In the genomic region with DNA sequence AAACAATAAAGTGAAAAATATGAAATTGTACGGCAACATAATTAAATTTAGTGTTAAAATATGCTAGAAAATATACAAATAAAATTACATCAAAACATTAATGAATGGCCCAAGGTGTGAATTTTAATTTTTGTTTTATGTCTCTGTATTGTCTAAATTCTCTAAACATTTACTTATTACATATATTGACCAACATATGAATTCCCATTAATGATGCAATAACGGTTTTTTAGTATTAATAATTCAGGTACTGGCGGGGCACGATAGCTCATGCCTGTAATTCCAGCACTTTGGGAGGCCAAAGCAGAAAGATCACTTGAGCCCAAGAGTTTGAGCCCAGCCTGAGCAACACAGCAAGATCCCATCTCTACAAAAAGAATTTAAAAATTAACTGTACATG, we compare ENCODE assay signal across 38 cellular contexts.
"Had no signal": no experiment of that assay in that cellular context is flagged by ENCODE, and none has a peak within 500 bp of the region (broad histone marks: within the 10 kb centered on the region; RNA-seq: fewer than 3 reads in every experiment).

No MANE protein-coding gene starts in this region.

- H3K4me3 Mint-ChIP-seq: activated B cell treated with CpG ODN at 0.5 μM for 24 hours; activated CD4-positive, alpha-beta memory T cell treated with anti-CD3 and anti-CD28 coated beads for 36 hours; activated CD4-positive, alpha-beta T cell treated with anti-CD3 and anti-CD28 coated beads, Interleukin-2, amount 10 ng/mL, durations not matched to agents 24 days and 14 days; activated CD8-positive, alpha-beta T cell treated with anti-CD3 and anti-CD28 coated beads for 36 hours; activated naive CD4-positive, alpha-beta T cell treated with anti-CD3 and anti-CD28 coated beads for 36 hours; activated naive CD8-positive, alpha-beta T cell treated with anti-CD3 and anti-CD28 coated beads for 36 hours; activated T-cell treated with anti-CD3 and anti-CD28 coated beads, Interleukin-2, amount 50 U/mL, for 4 hours; activated T-cell treated with anti-CD3 and anti-CD28 coated beads, Interleukin-2, amount 50 U/mL, for 72 hours; activated T-helper 1 cell treated with anti-CD3 and anti-CD28 coated beads, Interleukin-12 subunit alpha, Interleukin-12 subunit beta, Interleukin-2, Interleukin-4 antibody, amounts not matched to agents 30 ng/mL and 10 ng/mL and 1 ng/mL, durations not matched to agents 14 hours and 24 hours and 36 hours; activated T-helper 17 cell treated with anti-CD3 and anti-CD28 coated beads, Interleukin-2, amount 50 U/mL, for 72 hours; brain; central memory CD8-positive, alpha-beta T cell; T-helper 1 cell treated with Interleukin-12 subunit alpha and Interleukin-12 subunit beta and Interleukin-4 antibody, amounts not matched to agents 30 μg/mL and 1 μg/mL, for 36 hours; T-helper 2 cell treated with Interferon-gamma antibody and Interleukin-4, amounts not matched to agents 5 μg/mL and 100 μg/mL, for 36 hours had no signal

- DNase-seq: activated B cell treated with CpG ODN at 0.5 μM for 24 hours; activated CD4-positive, alpha-beta memory T cell treated with anti-CD3 and anti-CD28 coated beads for 36 hours; activated CD4-positive, alpha-beta T cell treated with anti-CD3 and anti-CD28 coated beads for 4 hours; activated CD4-positive, alpha-beta T cell treated with anti-CD3 and anti-CD28 coated beads, Interleukin-2, amount 10 ng/mL, durations not matched to agents 24 days and 14 days; activated CD4-positive, alpha-beta T cell treated with anti-CD3 and anti-CD28 coated beads, Interleukin-2, amount 50 U/mL, for 1 hour; activated CD4-positive, alpha-beta T cell treated with anti-CD3 and anti-CD28 coated beads, Interleukin-2, amount 50 U/mL, for 4 hours; activated CD4-positive, CD25-positive, alpha-beta regulatory T cell treated with anti-CD3 and anti-CD28 coated beads, Interleukin-2, amount 50 U/mL, for 72 hours; activated CD8-positive, alpha-beta memory T cell treated with anti-CD3 and anti-CD28 coated beads, Interleukin-2, amount 50 U/mL, for 4 hours; activated CD8-positive, alpha-beta T cell treated with anti-CD3 and anti-CD28 coated beads for 36 hours; activated effector memory CD4-positive, alpha-beta T cell treated with anti-CD3 and anti-CD28 coated beads, Interleukin-2, amount 50 U/mL, for 16 hours; activated gamma-delta T cell treated with Interleukin-2 at 50 U/mL for 16 hours; activated naive CD4-positive, alpha-beta T cell; activated naive CD4-positive, alpha-beta T cell treated with anti-CD3 and anti-CD28 coated beads for 36 hours; activated naive CD4-positive, alpha-beta T cell treated with anti-CD3 and anti-CD28 coated beads, Interleukin-2, amount 50 U/mL, for 16 hours; activated naive CD8-positive, alpha-beta T cell treated with anti-CD3 and anti-CD28 coated beads for 36 hours; activated T-cell treated with anti-CD3 and anti-CD28 coated beads for 4 hours; activated T-cell treated with anti-CD3 and anti-CD28 coated beads, Interleukin-2, amount 50 U/mL, for 1 hour; activated T-cell treated with anti-CD3 and anti-CD28 coated beads, Interleukin-2, amount 50 U/mL, for 4 hours; activated T-cell treated with anti-CD3 and anti-CD28 coated beads, Interleukin-2, amount 50 U/mL, for 72 hours; adrenal gland; amniotic stem cell; anterior cingulate cortex; caudate nucleus; cerebellar nuclear complex; T-helper 1 cell; T-helper 2 cell; T-helper 9 cell had no signal

- H3K27ac Mint-ChIP-seq: activated B cell treated with CpG ODN at 0.5 μM for 24 hours; activated CD4-positive, alpha-beta memory T cell treated with anti-CD3 and anti-CD28 coated beads for 36 hours; activated CD4-positive, alpha-beta T cell treated with anti-CD3 and anti-CD28 coated beads, Interleukin-2, amount 10 ng/mL, durations not matched to agents 24 days and 14 days; activated CD8-positive, alpha-beta T cell treated with anti-CD3 and anti-CD28 coated beads for 36 hours; activated naive CD4-positive, alpha-beta T cell treated with anti-CD3 and anti-CD28 coated beads for 36 hours; activated naive CD4-positive, alpha-beta T cell treated with anti-CD3 and anti-CD28 coated beads, Interleukin-2, amount 50 U/mL, for 72 hours; activated naive CD8-positive, alpha-beta T cell treated with anti-CD3 and anti-CD28 coated beads for 36 hours; activated T-cell treated with anti-CD3 and anti-CD28 coated beads, Interleukin-2, amount 50 U/mL, for 72 hours; activated T-helper 1 cell treated with anti-CD3 and anti-CD28 coated beads, Interleukin-12 subunit alpha, Interleukin-12 subunit beta, Interleukin-2, Interleukin-4 antibody, amounts not matched to agents 30 ng/mL and 10 ng/mL and 1 ng/mL, durations not matched to agents 14 hours and 24 hours and 36 hours; activated T-helper 17 cell treated with anti-CD3 and anti-CD28 coated beads, Interleukin-2, amount 50 U/mL, for 72 hours; brain; T-helper 1 cell treated with Interleukin-12 subunit alpha and Interleukin-12 subunit beta and Interleukin-4 antibody, amounts not matched to agents 30 μg/mL and 1 μg/mL, for 36 hours; T-helper 2 cell treated with Interferon-gamma antibody and Interleukin-4, amounts not matched to agents 5 μg/mL and 100 μg/mL, for 36 hours had no signal

- ATAC-seq: activated CD8-positive, alpha-beta T cell treated with anti-CD3 and anti-CD28 coated beads for 36 hours; activated naive CD4-positive, alpha-beta T cell treated with anti-CD3 and anti-CD28 coated beads, Interleukin-2, amount 50 U/mL, for 72 hours; activated T-cell treated with anti-CD3 and anti-CD28 coated beads, Interleukin-2, amount 50 U/mL, for 4 hours; activated T-cell treated with anti-CD3 and anti-CD28 coated beads, Interleukin-2, amount 50 U/mL, for 72 hours; activated T-helper 17 cell treated with anti-CD3 and anti-CD28 coated beads, Interleukin-2, amount 50 U/mL, for 72 hours had no signal

- H3K27me3 ChIP-seq: adrenal gland, ascending aorta, cardiac muscle cell had no signal

- H3K27me3 Mint-ChIP-seq: activated B cell treated with CpG ODN at 0.5 μM for 24 hours; activated CD4-positive, alpha-beta memory T cell treated with anti-CD3 and anti-CD28 coated beads for 36 hours; activated CD4-positive, alpha-beta T cell treated with anti-CD3 and anti-CD28 coated beads, Interleukin-2, amount 10 ng/mL, durations not matched to agents 24 days and 14 days; activated CD8-positive, alpha-beta T cell treated with anti-CD3 and anti-CD28 coated beads for 36 hours; activated naive CD8-positive, alpha-beta T cell treated with anti-CD3 and anti-CD28 coated beads for 36 hours; activated T-helper 17 cell treated with anti-CD3 and anti-CD28 coated beads, Interleukin-2, amount 50 U/mL, for 72 hours; brain; central memory CD8-positive, alpha-beta T cell had no signal

- H3K27ac ChIP-seq: adrenal gland, ascending aorta, cardiac muscle cell, VCaP had no signal

- H3K4me1 ChIP-seq: ascending aorta had no signal

- H3K4me3 ChIP-seq: adrenal gland, ascending aorta, cardiac muscle cell had no signal

- FAIRE-seq: bronchial epithelial cell had no signal

- H3K9me3 ChIP-seq: adrenal gland had no signal

- H3K9me3 Mint-ChIP-seq: activated B cell treated with CpG ODN at 0.5 μM for 24 hours; activated CD4-positive, alpha-beta memory T cell treated with anti-CD3 and anti-CD28 coated beads for 36 hours; activated CD4-positive, alpha-beta T cell treated with anti-CD3 and anti-CD28 coated beads, Interleukin-2, amount 10 ng/mL, durations not matched to agents 24 days and 14 days; activated CD8-positive, alpha-beta T cell treated with anti-CD3 and anti-CD28 coated beads for 36 hours; activated naive CD4-positive, alpha-beta T cell treated with anti-CD3 and anti-CD28 coated beads, Interleukin-2, amount 50 U/mL, for 72 hours; activated naive CD8-positive, alpha-beta T cell treated with anti-CD3 and anti-CD28 coated beads for 36 hours; activated T-cell treated with anti-CD3 and anti-CD28 coated beads, Interleukin-2, amount 50 U/mL, for 4 hours; activated T-cell treated with anti-CD3 and anti-CD28 coated beads, Interleukin-2, amount 50 U/mL, for 72 hours; activated T-helper 1 cell treated with anti-CD3 and anti-CD28 coated beads, Interleukin-12 subunit alpha, Interleukin-12 subunit beta, Interleukin-2, Interleukin-4 antibody, amounts not matched to agents 30 ng/mL and 10 ng/mL and 1 ng/mL, durations not matched to agents 14 hours and 24 hours and 36 hours; activated T-helper 17 cell treated with anti-CD3 and anti-CD28 coated beads, Interleukin-2, amount 50 U/mL, for 72 hours; central memory CD8-positive, alpha-beta T cell; T-helper 2 cell treated with Interferon-gamma antibody and Interleukin-4, amounts not matched to agents 5 μg/mL and 100 μg/mL, for 36 hours had no signal

- H3K4me1 Mint-ChIP-seq: activated B cell treated with CpG ODN at 0.5 μM for 24 hours; activated CD4-positive, alpha-beta T cell treated with anti-CD3 and anti-CD28 coated beads, Interleukin-2, amount 10 ng/mL, durations not matched to agents 24 days and 14 days; activated naive CD8-positive, alpha-beta T cell treated with anti-CD3 and anti-CD28 coated beads for 36 hours; activated T-helper 17 cell treated with anti-CD3 and anti-CD28 coated beads, Interleukin-2, amount 50 U/mL, for 72 hours; brain; central memory CD8-positive, alpha-beta T cell had no signal
